10 cellular contexts compared by ENCODE assay signal in genomic region chr11:68314886-68315580, GRCh38. TPM values are rescaled to one million over a fixed set of nuclear protein-coding genes. Genes with fewer than 3 reads are reported as not detected.
DNase-seq lines count a peak whose midpoint lies in the region; ATAC-seq, FAIRE-seq and TF ChIP-seq lines count a peak whose summit lies in the region.
"Had no signal": no experiment of that assay in that cellular context is flagged by ENCODE, and none has a peak within 500 bp of the region (broad histone marks: within the 10 kb centered on the region; RNA-seq: fewer than 3 reads in every experiment).

No MANE protein-coding gene starts in this region.

- DNase-seq in GM23338 (ENCODE audit: low spot score): no peak
- peak; percentile 66 for DNase-seq in SW480 (ENCODE audit: low spot score)
- peak in 2 of 5 donors; percentile 41 to 56 for DNase-seq in heart left ventricle
- DNase-seq in renal cortical epithelial cell (ENCODE audit: low read depth): peak; percentile 66
- no peak for DNase-seq in frontal cortex (ENCODE audit: low spot score in 2 of 2)
- DNase-seq in caudate nucleus (lab: John Stamatoyannopoulos, UW): no peak
- no peak for DNase-seq in nucleus accumbens (lab: John Stamatoyannopoulos, UW)
- DNase-seq: activated CD4-positive, alpha-beta T cell treated with anti-CD3 and anti-CD28 coated beads, Interleukin-2, amount 50 U/mL, for 4 hours; stimulated activated CD4-positive, alpha-beta T cell treated with anti-CD3 and anti-CD28 coated beads, Interleukin-4, amount 100 ng/mL, for 1 hour had no signal

- H3K4me3 ChIP-seq in GM23338: peak overlapping the region; percentile 83; the same call in 1 of the 2 replicates
- peak overlapping the region in 11 of 12 donors; percentile 1 to 94 (median 71) for H3K4me3 ChIP-seq in heart left ventricle

- ATAC-seq in GM23338: peak; percentile 6
- ATAC-seq in heart left ventricle: peak; percentile 27 to 66 (median 38)
- ATAC-seq in GM19397 (IDR thresholded peaks at IDR 0.05; ENCODE audit: unreplicated experiment): no peak

- 18 to 22% (median 21%) methylated on average over 15 to 19 of the region's 19 CpGs for WGBS in heart left ventricle, 4 donors

- H3K4me1 Mint-ChIP-seq in GM23338: peaks cover 48% of the 10 kb centered on the region

- peak overlapping the region; percentile 74 for H3K27ac Mint-ChIP-seq in GM23338

- H3K27me3 Mint-ChIP-seq in GM23338 (ENCODE audit: insufficient read depth, low read depth, poor library complexity): peaks cover 22% of the 10 kb centered on the region

- H3K36me3 ChIP-seq in GM23338 (ENCODE audit: insufficient read depth): no peaks in the 10 kb centered on the region
- H3K36me3 ChIP-seq in heart left ventricle: no peaks in the 10 kb centered on the region

- H3K27me3 ChIP-seq in GM23338 (ENCODE audit: insufficient read depth): peaks cover 12% of the 10 kb centered on the region; the same call in 1 of the 2 replicates
- H3K27me3 ChIP-seq in heart left ventricle: peaks cover 0 to 3% (median 0%) of the 10 kb centered on the region in 9 donors

- no peaks in the 10 kb centered on the region for H3K9me2 ChIP-seq in GM23338 (ENCODE audit: insufficient read depth)

- no peak for TF ChIP-seq POLR2A in heart left ventricle (IDR thresholded peaks at IDR 0.05)

- peak overlapping the region; percentile 87 for H3K4me2 ChIP-seq in GM23338

- H3K79me2 ChIP-seq in GM23338 (replicated peaks; ENCODE audit: insufficient read depth): peaks cover 69% of the 10 kb centered on the region

- no peak overlapping the region for H2AFZ ChIP-seq in GM23338

- intact Hi-C loops in heart left ventricle (cut with DNase I): loop anchor here in 9 of 10 donors (2.0 to 5.0 kb wide), 6 partner anchors 14 to 67 kb away; no protein-coding TSS in a partner anchor

- no peaks in the 10 kb centered on the region for H3K9me3 ChIP-seq in heart left ventricle

- H3K27ac ChIP-seq in GM23338 (ENCODE audit: low read depth) (peak overlapping the region; percentile 79; the same call in 1 of the 2 replicates), heart left ventricle (peak overlapping the region; percentile 47 to 93 (median 84)), caudate nucleus (ENCODE audit: low read depth, low read length) (no peak overlapping the region)

- peaks cover 17% of the 10 kb centered on the region for H3F3A ChIP-seq in GM23338 (replicated peaks; ENCODE audit: low read depth)

- H3K4me1 ChIP-seq in GM23338 (ENCODE audit: insufficient read depth) (peaks cover 44% of the 10 kb centered on the region), heart left ventricle (peaks cover 0 to 57% (median 44%) of the 10 kb centered on the region in 12 donors)

- no peaks in the 10 kb centered on the region; the same call in 1 of the 2 replicates for H4K20me1 ChIP-seq in GM23338 (replicated peaks; ENCODE audit: insufficient read depth)

- peaks cover 4% of the 10 kb centered on the region; the same call in 1 of the 3 replicates for H3K9me3 Mint-ChIP-seq in GM23338

- peaks cover 7% of the 10 kb centered on the region; the same call in 1 of the 3 replicates for H3K36me3 Mint-ChIP-seq in GM23338 (ENCODE audit: low read depth)

- TF ChIP-seq CTCF in GM23338 (conservative IDR thresholded peaks at IDR 0.05; ENCODE audit: low read depth in 2 of 2): no peak
- TF ChIP-seq CTCF in heart left ventricle (IDR thresholded peaks at IDR 0.05): no peak

- peak overlapping the region; percentile 92 for H3K4me3 Mint-ChIP-seq in GM23338

- no peak for FAIRE-seq in frontal cortex (lab: Jason Lieb, UNC)

TF ChIP-seq in GM23338, 12 proteins besides CTCF, POLR2A, EP300 and RAD21 (continues in another document):
- peak; percentile 37 for TF ChIP-seq REST (IDR thresholded peaks at IDR 0.05; ENCODE audit: unreplicated experiment)

RNA-seq across cellular contexts. Expression of gene LRP5, which starts 2.6 kb away (rescaled TPM):
- 35.1 and 51.1 TPM in 2 replicates for total RNA-seq in GM23338 (2014; rRNA removed; shearing (Covaris generic))
- polyA plus RNA-seq in GM23338 (2016; fragmentation: Nextera tagmentation; extraction: Ambion mirVana): 26.9 and 38.3 TPM in 2 replicates
- 10 to 100 TPM; 34.5 to 62.5 (median 39.8) TPM for total RNA-seq in heart left ventricle
- 10 to 100 TPM; 30.2 to 44.0 TPM for polyA plus RNA-seq in heart left ventricle
- 16.8 and 58.6 TPM in 2 replicates for total RNA-seq in renal cortical epithelial cell
- 10.2 TPM for total RNA-seq in frontal cortex

RNA-seq across cellular contexts. Expression of gene C11orf24, which starts 43.3 kb away (rescaled TPM):
- 45.2 and 57.5 TPM in 2 replicates for total RNA-seq in GM23338 (2014; rRNA removed; shearing (Covaris generic))
- polyA plus RNA-seq in GM23338 (2016; fragmentation: Nextera tagmentation; extraction: Ambion mirVana) (49.8 and 50.7 TPM in 2 replicates), heart left ventricle (10 to 100 TPM; 33.6 to 60.5 TPM)
- total RNA-seq in heart left ventricle (10 to 100 TPM; 17.6 to 47.1 (median 31.6) TPM), renal cortical epithelial cell (13.5 and 20.8 TPM in 2 replicates), frontal cortex (5.7 TPM)

Comparison
In these comparisons a context has a peak if more than half of its experiments do, and no peak if none do; other contexts are left out.
1. DNase-seq: peak in SW480 (single experiment) and renal cortical epithelial cell (single experiment); none in GM23338 (single experiment), frontal cortex (0 of 2), caudate nucleus (0 of 61) and nucleus accumbens (0 of 56).